In the genomic region with DNA sequence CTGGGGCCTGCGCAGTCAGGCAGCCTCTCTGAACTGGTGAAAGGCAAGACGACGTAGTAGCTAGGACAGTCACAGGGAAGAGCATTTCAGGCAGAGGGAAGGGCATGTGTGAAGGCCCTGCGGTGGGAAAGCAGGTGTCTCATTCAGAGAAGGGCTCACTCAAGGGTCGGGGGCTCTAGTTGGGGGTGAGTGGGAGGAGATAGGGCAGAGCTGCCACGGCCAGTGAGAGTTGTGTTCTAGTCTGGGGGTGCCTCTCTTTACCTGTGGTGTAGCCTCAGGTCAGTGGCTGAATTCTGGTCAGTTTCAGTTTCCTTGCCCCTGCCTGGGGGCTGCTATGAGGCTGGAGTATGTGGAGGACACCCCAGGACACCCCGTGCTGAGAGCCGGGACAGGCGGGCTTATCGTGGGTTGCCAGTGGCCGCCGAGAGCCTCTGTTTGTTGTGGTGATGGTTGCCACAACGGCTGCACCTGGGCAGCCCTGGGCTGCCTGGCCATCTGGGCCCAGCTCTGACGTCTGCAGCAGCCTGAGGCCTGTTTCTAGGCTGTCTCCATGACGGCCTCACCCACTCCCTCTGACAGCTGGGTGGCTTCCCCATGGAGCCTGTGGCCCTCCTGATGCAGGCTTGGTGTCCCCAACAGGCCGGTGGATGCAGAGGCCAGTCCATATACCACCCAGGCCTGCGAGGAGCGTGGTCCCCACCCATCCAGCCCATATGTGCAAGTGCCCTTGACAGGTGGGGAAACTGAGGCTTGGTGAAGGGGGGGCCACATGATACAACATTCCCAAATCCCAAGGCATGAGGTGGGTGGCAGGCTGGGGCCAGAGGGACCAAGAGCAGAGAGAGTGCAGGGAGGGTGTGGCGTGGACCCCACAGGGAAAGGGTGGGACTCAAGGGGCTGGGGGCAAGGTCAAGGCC, we compare ENCODE assay signal across 10 cellular contexts. TPM values are rescaled to one million over a fixed set of nuclear protein-coding genes. Genes with fewer than 3 reads are reported as not detected.
DNase-seq lines count a peak whose midpoint lies in the region; ATAC-seq and TF ChIP-seq lines count a peak whose summit lies in the region.
"Had no signal": no experiment of that assay in that cellular context is flagged by ENCODE, and none has a peak within 500 bp of the region (broad histone marks: within the 10 kb centered on the region; RNA-seq: fewer than 3 reads in every experiment).

No MANE protein-coding gene starts in this region.

- H3K27me3 Mint-ChIP-seq in mesothelial cell of epicardium (ENCODE audit: low read depth): peaks cover 3% of the 10 kb centered on the region

- H3K4me3 Mint-ChIP-seq in mesothelial cell of epicardium: no peak overlapping the region

- H3K4me2 ChIP-seq in neuronal stem cell (ENCODE audit: insufficient read depth, low read length, poor library complexity, severe bottlenecking): no peak overlapping the region

- H3K36me3 ChIP-seq in neuronal stem cell (replicated peaks in 1 of 2; ENCODE audit: control insufficient read depth in 2 of 2, insufficient read depth in 2 of 2, low read length in 2 of 2) (peaks cover under 1 to 16% of the 10 kb centered on the region in 2 donors), brain microvascular endothelial cell (replicated peaks) (peaks cover 15% of the 10 kb centered on the region)

- peak overlapping the region; percentile 66 for H3K18ac ChIP-seq in neuronal stem cell (ENCODE audit: low read length)

- H2AK5ac ChIP-seq in neuronal stem cell (ENCODE audit: low read depth, low read length): peak overlapping the region; percentile 17

- H3K4ac ChIP-seq in neuronal stem cell (ENCODE audit: low read length): peak overlapping the region; percentile 19

- H3K9me3 Mint-ChIP-seq in mesothelial cell of epicardium: no peaks in the 10 kb centered on the region

- peaks cover 5% of the 10 kb centered on the region for H3K79me1 ChIP-seq in neuronal stem cell (ENCODE audit: low read depth, low read length)

- in situ Hi-C loops in brain microvascular endothelial cell (cut with HindIII; ENCODE audit: low pct_ligation_motif_present, low sequenced_read_pairs): no loop called here

- TF ChIP-seq CTCF in fibroblast of mammary gland (conservative IDR thresholded peaks at IDR 0.05; ENCODE audit: control insufficient read depth, insufficient read depth, low read depth, low read length) (no peak), brain microvascular endothelial cell (IDR thresholded peaks at IDR 0.05; ENCODE audit: low read depth, low read length, missing control alignments) (no peak), mesothelial cell of epicardium (IDR thresholded peaks at IDR 0.05; ENCODE audit: unreplicated experiment) (no peak)

- no peak overlapping the region for H2AFZ ChIP-seq in neuronal stem cell (ENCODE audit: low read length)

- peak overlapping the region; percentile 13 for H3K9ac ChIP-seq in neuronal stem cell (ENCODE audit: low read depth, low read length, poor library complexity)

- no peak overlapping the region for H3K27ac Mint-ChIP-seq in mesothelial cell of epicardium

- H3K23ac ChIP-seq in neuronal stem cell (ENCODE audit: low read depth, low read length, poor library complexity): peak overlapping the region; percentile 48

- no peaks in the 10 kb centered on the region for H3K4me1 Mint-ChIP-seq in mesothelial cell of epicardium

- peaks cover 0 to 19% of the 10 kb centered on the region in 2 donors for H3K9me3 ChIP-seq in neuronal stem cell (replicated peaks in 1 of 2; ENCODE audit: control insufficient read depth in 2 of 2, insufficient read depth in 1 of 2, low read depth in 1 of 2, low read length in 2 of 2)

- no peak overlapping the region for H2BK120ac ChIP-seq in neuronal stem cell (ENCODE audit: low read depth, low read length)

- H3K36me3 Mint-ChIP-seq in mesothelial cell of epicardium: peaks cover 10% of the 10 kb centered on the region

- no CpG with 5 or more reads among the region's 19 CpGs for WGBS in neuronal stem cell (ENCODE audit: extremely low coverage in 2 of 2, insufficient read length in 2 of 2, insufficient replicate concordance in 1 of 2), 2 donors

- peak overlapping the region; percentile 32 for H2BK12ac ChIP-seq in neuronal stem cell (ENCODE audit: low read length)

- H3K27ac ChIP-seq in neuronal stem cell (replicated peaks; ENCODE audit: low read length): no peak overlapping the region
- H3K27ac ChIP-seq in brain microvascular endothelial cell: no peak overlapping the region

- H4K91ac ChIP-seq in neuronal stem cell (ENCODE audit: low read depth, low read length, poor library complexity): no peak overlapping the region

- DNase-seq in GM03348 (ENCODE audit: low spot score) (peak; percentile 16), fibroblast of mammary gland (ENCODE audit: low read depth) (peak; percentile 41), neuronal stem cell (ENCODE audit: low spot score) (no peak), nucleus accumbens (lab: John Stamatoyannopoulos, UW) (no peak), brain microvascular endothelial cell (no peak), mesothelial cell of epicardium (ENCODE audit: low spot score in 2 of 2, unreplicated experiment in 2 of 2) (no peak)
- DNase-seq: MM.1S, T-helper 2 cell had no signal

- H3K27me3 ChIP-seq in neuronal stem cell (ENCODE audit: control insufficient read depth in 3 of 3, insufficient read depth in 3 of 3, low read depth in 1 of 3, low read length in 3 of 3) (peaks cover 0 to 1% (median 0%) of the 10 kb centered on the region in 3 experiments), brain microvascular endothelial cell (replicated peaks) (no peaks in the 10 kb centered on the region)

- peak overlapping the region; percentile 66 for H2BK15ac ChIP-seq in neuronal stem cell (ENCODE audit: low read length)

- peak overlapping the region; percentile 0 for H3K14ac ChIP-seq in neuronal stem cell (ENCODE audit: low read length)

- peaks cover 0 to 6% of the 10 kb centered on the region in 2 donors for H3K4me1 ChIP-seq in neuronal stem cell (ENCODE audit: control insufficient read depth in 2 of 2, insufficient read depth in 1 of 2, low read depth in 1 of 2, low read length in 2 of 2)

- ATAC-seq in HG03457 (IDR thresholded peaks at IDR 0.05; ENCODE audit: unreplicated experiment): no peak

- no peak overlapping the region for H2BK5ac ChIP-seq in neuronal stem cell (ENCODE audit: low read length)

- no peak overlapping the region for H3K4me3 ChIP-seq in fibroblast of mammary gland (ENCODE audit: control insufficient read depth, low read depth, low read length)
- H3K4me3 ChIP-seq in neuronal stem cell (ENCODE audit: low read length in 2 of 2): no peak overlapping the region
- H3K4me3 ChIP-seq in brain microvascular endothelial cell (ENCODE audit: low read depth, low read length): no peak overlapping the region

- H4K8ac ChIP-seq in neuronal stem cell (ENCODE audit: low read depth, low read length): no peak overlapping the region

TF ChIP-seq in PFSK-1, 5 proteins besides CTCF, POLR2A, EP300 and RAD21:
- TF ChIP-seq FOXP2 (optimal IDR thresholded peaks at IDR 0.05; ENCODE audit: borderline replicate concordance, extremely low read depth, extremely low read length, insufficient read depth): peak; percentile 8
- TF ChIP-seq SIN3A (IDR thresholded peaks at IDR 0.05; ENCODE audit: borderline replicate concordance, insufficient read depth, low read length): no peak

RNA-seq across cellular contexts. Expression of a gene that starts 10.8 kb away (rescaled TPM):
- polyA plus RNA-seq in PFSK-1 (2012; ENCODE audit: insufficient read length, low read depth): 86.0 TPM
- polyA plus RNA-seq in neuronal stem cell (2013, experiment 1 of 2): 10.2 TPM
- polyA plus RNA-seq in neuronal stem cell (2013, experiment 2 of 2): 10.8 TPM
- 24.5 to 26.8 TPM (median 26.0 TPM) in 3 replicates for total RNA-seq in mesothelial cell of epicardium

RNA-seq across cellular contexts. Expression of a gene that starts 42.1 kb away (rescaled TPM):
- 30.7 TPM for polyA plus RNA-seq in PFSK-1 (2012; ENCODE audit: insufficient read length, low read depth)
- polyA plus RNA-seq in neuronal stem cell (2013, experiment 1 of 2): 8.8 TPM
- 8.8 TPM for polyA plus RNA-seq in neuronal stem cell (2013, experiment 2 of 2)
- 12.3 to 12.7 TPM (median 12.7 TPM) in 3 replicates for total RNA-seq in mesothelial cell of epicardium

Comparison
In these comparisons a context has a peak if more than half of its experiments do, and no peak if none do; other contexts are left out.
1. DNase-seq: peak in GM03348 (single experiment) and fibroblast of mammary gland (single experiment); none in neuronal stem cell (single experiment), nucleus accumbens (0 of 56), brain microvascular endothelial cell (single experiment) and mesothelial cell of epicardium (0 of 2).